ENCODE assay signal across 15 cellular contexts in genomic region chr17:21066394-21066793, GRCh38. TPM values are rescaled to one million over a fixed set of nuclear protein-coding genes. Genes with fewer than 3 reads are reported as not detected.
DNase-seq lines count a peak whose midpoint lies in the region; ATAC-seq lines count a peak whose summit lies in the region.
"Had no signal": no experiment of that assay in that cellular context is flagged by ENCODE, and none has a peak within 500 bp of the region (broad histone marks: within the 10 kb centered on the region; RNA-seq: fewer than 3 reads in every experiment).

No MANE protein-coding gene starts in this region.

- no peak overlapping the region for H2AFZ ChIP-seq in neuronal stem cell (ENCODE audit: low read length)

- H3K4me1 ChIP-seq in SJCRH30: peaks cover 11% of the 10 kb centered on the region
- peaks cover 0 to 5% of the 10 kb centered on the region in 2 donors for H3K4me1 ChIP-seq in neuronal stem cell (ENCODE audit: control insufficient read depth in 2 of 2, insufficient read depth in 1 of 2, low read depth in 1 of 2, low read length in 2 of 2)

- H4K91ac ChIP-seq in neuronal stem cell (ENCODE audit: low read depth, low read length, poor library complexity): no peak overlapping the region

- H2BK12ac ChIP-seq in neuronal stem cell (ENCODE audit: low read length): no peak overlapping the region

- no peak overlapping the region for H3K27ac ChIP-seq in SJCRH30
- H3K27ac ChIP-seq in neuronal stem cell (replicated peaks; ENCODE audit: low read length): no peak overlapping the region
- H3K27ac ChIP-seq: SK-N-MC had no signal

- H3K9me3 Mint-ChIP-seq in stimulated activated memory B cell treated with anti-CD40 and anti-IgM and Interleukin-4, amounts not matched to agents 10 μg/mL and 1 μg/mL and 100 μg/mL, for 72 hours: peaks cover 3% of the 10 kb centered on the region
- H3K9me3 Mint-ChIP-seq: T-helper 1 cell treated with Interleukin-12 subunit alpha and Interleukin-12 subunit beta and Interleukin-4 antibody, amounts not matched to agents 30 μg/mL and 1 μg/mL, for 36 hours had no signal

- H3K27me3 ChIP-seq in SJCRH30 (peaks cover 18% of the 10 kb centered on the region; the same call in 1 of the 2 replicates), neuronal stem cell (ENCODE audit: control insufficient read depth in 3 of 3, insufficient read depth in 3 of 3, low read depth in 1 of 3, low read length in 3 of 3) (peaks cover 0 to 10% (median 0%) of the 10 kb centered on the region in 3 experiments)

- H2BK15ac ChIP-seq in neuronal stem cell (ENCODE audit: low read length): no peak overlapping the region

- H3K36me3 Mint-ChIP-seq in stimulated activated memory B cell treated with anti-CD40 and anti-IgM and Interleukin-4, amounts not matched to agents 10 μg/mL and 1 μg/mL and 100 μg/mL, for 72 hours: no peaks in the 10 kb centered on the region
- H3K36me3 Mint-ChIP-seq: CD4-positive, CD25-positive, alpha-beta regulatory T cell had no signal

- H3K79me1 ChIP-seq in neuronal stem cell (ENCODE audit: low read depth, low read length): no peaks in the 10 kb centered on the region

- no peak overlapping the region for H4K8ac ChIP-seq in neuronal stem cell (ENCODE audit: low read depth, low read length)

- H3K14ac ChIP-seq in neuronal stem cell (ENCODE audit: low read length): no peak overlapping the region

- no peak overlapping the region for H3K4me2 ChIP-seq in neuronal stem cell (ENCODE audit: insufficient read depth, low read length, poor library complexity, severe bottlenecking)

- no peak overlapping the region for H3K4ac ChIP-seq in neuronal stem cell (ENCODE audit: low read length)

- no peak for ATAC-seq in stimulated activated memory B cell treated with anti-CD40 and anti-IgM and Interleukin-4, amounts not matched to agents 10 μg/mL and 1 μg/mL and 100 μg/mL, for 72 hours

- peaks cover 13% of the 10 kb centered on the region for H3K4me1 Mint-ChIP-seq in stimulated activated memory B cell treated with anti-CD40 and anti-IgM and Interleukin-4, amounts not matched to agents 10 μg/mL and 1 μg/mL and 100 μg/mL, for 72 hours

- H3K27ac Mint-ChIP-seq in stimulated activated memory B cell treated with anti-CD40 and anti-IgM and Interleukin-4, amounts not matched to agents 10 μg/mL and 1 μg/mL and 100 μg/mL, for 72 hours: no peak overlapping the region
- H3K27ac Mint-ChIP-seq: CD4-positive, CD25-positive, alpha-beta regulatory T cell; T-helper 1 cell treated with Interleukin-12 subunit alpha and Interleukin-12 subunit beta and Interleukin-4 antibody, amounts not matched to agents 30 μg/mL and 1 μg/mL, for 36 hours had no signal

- no peaks in the 10 kb centered on the region for H3K36me3 ChIP-seq in SJCRH30
- H3K36me3 ChIP-seq in neuronal stem cell (replicated peaks in 1 of 2; ENCODE audit: control insufficient read depth in 2 of 2, insufficient read depth in 2 of 2, low read length in 2 of 2): no peaks in the 10 kb centered on the region

- peak overlapping the region; percentile 52 for H3K18ac ChIP-seq in neuronal stem cell (ENCODE audit: low read length)

- no peak overlapping the region for H3K23ac ChIP-seq in neuronal stem cell (ENCODE audit: low read depth, low read length, poor library complexity)

- H3K4me3 ChIP-seq in SJCRH30: no peak overlapping the region
- H3K4me3 ChIP-seq in neuronal stem cell (ENCODE audit: low read length in 2 of 2): no peak overlapping the region
- H3K4me3 ChIP-seq: SK-N-MC had no signal

- H2BK120ac ChIP-seq in neuronal stem cell (ENCODE audit: low read depth, low read length): no peak overlapping the region

- WGBS in neuronal stem cell (ENCODE audit: extremely low coverage in 2 of 2, insufficient read length in 2 of 2, insufficient replicate concordance in 1 of 2), 2 donors: no CpG with 5 or more reads among the region's 2 CpGs

- H2BK5ac ChIP-seq in neuronal stem cell (ENCODE audit: low read length): no peak overlapping the region

- H3K9me3 ChIP-seq in SJCRH30 (replicated peaks): no peaks in the 10 kb centered on the region
- peaks cover 0 to 1% of the 10 kb centered on the region in 2 donors for H3K9me3 ChIP-seq in neuronal stem cell (replicated peaks in 1 of 2; ENCODE audit: control insufficient read depth in 2 of 2, insufficient read depth in 1 of 2, low read depth in 1 of 2, low read length in 2 of 2)

- H3K9ac ChIP-seq in neuronal stem cell (ENCODE audit: low read depth, low read length, poor library complexity): no peak overlapping the region

- H3K4me3 Mint-ChIP-seq in stimulated activated memory B cell treated with anti-CD40 and anti-IgM and Interleukin-4, amounts not matched to agents 10 μg/mL and 1 μg/mL and 100 μg/mL, for 72 hours: no peak overlapping the region
- H3K4me3 Mint-ChIP-seq: CD4-positive, CD25-positive, alpha-beta regulatory T cell; T-helper 1 cell treated with Interleukin-12 subunit alpha and Interleukin-12 subunit beta and Interleukin-4 antibody, amounts not matched to agents 30 μg/mL and 1 μg/mL, for 36 hours had no signal

- H3K27me3 Mint-ChIP-seq in stimulated activated memory B cell treated with anti-CD40 and anti-IgM and Interleukin-4, amounts not matched to agents 10 μg/mL and 1 μg/mL and 100 μg/mL, for 72 hours: no peaks in the 10 kb centered on the region
- H3K27me3 Mint-ChIP-seq: CD4-positive, CD25-positive, alpha-beta regulatory T cell had no signal

- DNase-seq in AG20443 (ENCODE audit: low spot score) (peak; percentile 54), HCEC 1CT (peak; percentile 8), SJCRH30 (peak; percentile 55 to 63), neuronal stem cell (ENCODE audit: low spot score) (no peak), NCI-H345 (lab: John Stamatoyannopoulos, UW) (no peak), NCI-H524 treated with DMSO at 0.1 percent for 48 hours (lab: John Stamatoyannopoulos, UW) (no peak)
- DNase-seq: CD4-positive, CD25-positive, alpha-beta regulatory T cell; DMS79 treated with DMSO at 0.1 percent for 48 hours; Kasumi-1; NCI-H1417 treated with DMSO at 0.1 percent for 48 hours; NCI-H2029 treated with DMSO at 0.1 percent for 48 hours; NCI-H526 had no signal

- H2AK5ac ChIP-seq in neuronal stem cell (ENCODE audit: low read depth, low read length): no peak overlapping the region

RNA-seq across cellular contexts. Expression of gene USP22, which starts 23.6 kb away (rescaled TPM):
- total RNA-seq in SJCRH30 (2014; rRNA removed; shearing (Covaris generic)): 621 and 662 TPM in 2 replicates
- polyA plus RNA-seq in neuronal stem cell (2013, experiment 1 of 2): 144 TPM
- polyA plus RNA-seq in neuronal stem cell (2013, experiment 2 of 2): 140 TPM

Comparison
In these comparisons a context has a peak if more than half of its experiments do, and no peak if none do; other contexts are left out.
1. DNase-seq: peak in AG20443 (single experiment), HCEC 1CT (single experiment) and SJCRH30 (2 of 2); none in neuronal stem cell (single experiment), NCI-H345 (single experiment) and NCI-H524 treated with DMSO at 0.1 percent for 48 hours (single experiment).